ENCODE assay signal across 1 cellular context in genomic region chr12:115670869-115671268, GRCh38.
TF ChIP-seq lines count a peak whose summit lies in the region.

No MANE protein-coding gene starts in this region.

TF ChIP-seq in GM23338, 12 proteins besides CTCF, POLR2A, EP300 and RAD21 (continued from another document):
- TF ChIP-seq, protein P1, sequence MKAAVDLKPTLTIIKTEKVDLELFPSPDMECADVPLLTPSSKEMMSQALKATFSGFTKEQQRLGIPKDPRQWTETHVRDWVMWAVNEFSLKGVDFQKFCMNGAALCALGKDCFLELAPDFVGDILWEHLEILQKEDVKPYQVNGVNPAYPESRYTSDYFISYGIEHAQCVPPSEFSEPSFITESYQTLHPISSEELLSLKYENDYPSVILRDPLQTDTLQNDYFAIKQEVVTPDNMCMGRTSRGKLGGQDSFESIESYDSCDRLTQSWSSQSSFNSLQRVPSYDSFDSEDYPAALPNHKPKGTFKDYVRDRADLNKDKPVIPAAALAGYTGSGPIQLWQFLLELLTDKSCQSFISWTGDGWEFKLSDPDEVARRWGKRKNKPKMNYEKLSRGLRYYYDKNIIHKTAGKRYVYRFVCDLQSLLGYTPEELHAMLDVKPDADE (IDR thresholded peaks at IDR 0.05), result no peak
- no peak for TF ChIP-seq EZH2 (IDR thresholded peaks at IDR 0.05; ENCODE audit: low read depth, unreplicated experiment)
